In genomic region chr16:88259538-88259937, GRCh38 we compare ENCODE assay signal across 8 cellular contexts.
DNase-seq lines count a peak whose midpoint lies in the region; ATAC-seq and TF ChIP-seq lines count a peak whose summit lies in the region.
"Not testable (repeated sequence)": the region's sequence is repeated elsewhere in the genome, so short reads cannot be mapped to it uniquely, and the experiment has no call there.

No MANE protein-coding gene starts in this region.

- CTCF ChIA-PET in WTC11 (lab: Charles Lee), result not testable (repeated sequence)

- not testable (repeated sequence) for H3K27ac ChIP-seq in BLaER1; H9 (ENCODE audit: insufficient read length, low read depth, low read length); hepatocyte; suprapubic skin
- peak overlapping the region; percentile 70 for H3K27ac ChIP-seq in trophoblast cell (ENCODE audit: low read depth, low read length)

- H2BK12ac ChIP-seq in H9 (ENCODE audit: insufficient read length, low read depth, low read length), result not testable (repeated sequence)
- peak overlapping the region; percentile 52 for H2BK12ac ChIP-seq in trophoblast cell (ENCODE audit: low read length)

- not testable (repeated sequence) for TF ChIP-seq EP300 in suprapubic skin (IDR thresholded peaks at IDR 0.05)

- peak overlapping the region in 2 of 3 experiments; percentile 82 to 93; a peak in 4 of 7 replicates for H3K27ac Mint-ChIP-seq in H9
- not testable (repeated sequence) for H3K27ac Mint-ChIP-seq in WTC11; chondrocyte (ENCODE audit: unreplicated experiment); nephron progenitor cell

- not testable (repeated sequence) for H3K9ac ChIP-seq in BLaER1; H9 (ENCODE audit: extremely low read depth, insufficient read length, low read length); trophoblast cell (ENCODE audit: low read length)

- H3K27me3 Mint-ChIP-seq in H9 (ENCODE audit: low read depth) (peaks cover 26% of the 10 kb centered on the region), nephron progenitor cell (ENCODE audit: low read depth, poor library complexity) (peaks cover 35% of the 10 kb centered on the region)
- H3K27me3 Mint-ChIP-seq in WTC11 (ENCODE audit: low read depth); chondrocyte (ENCODE audit: low read depth): not testable (repeated sequence)

- not testable (repeated sequence) for H4K8ac ChIP-seq in H9 (replicated peaks; ENCODE audit: insufficient read length, low read depth, low read length)
- H4K8ac ChIP-seq in trophoblast cell (ENCODE audit: low read depth, low read length), result peak overlapping the region; percentile 66

- TF ChIP-seq POLR2A in suprapubic skin (IDR thresholded peaks at IDR 0.05), result not testable (repeated sequence)

- not testable (repeated sequence) for H2BK20ac ChIP-seq in H9 (ENCODE audit: low read depth, low read length, poor library complexity, severe bottlenecking)

- not testable (repeated sequence) for H3K23me2 ChIP-seq in H9 (ENCODE audit: insufficient read length, low read depth, low read length, poor library complexity, severe bottlenecking)

- H2BK15ac ChIP-seq in H9 (ENCODE audit: low read depth, low read length), result not testable (repeated sequence)

- peak overlapping the region; percentile 5 for H4K12ac ChIP-seq in trophoblast cell (ENCODE audit: low read depth, low read length)

- H3K27me3 ChIP-seq in BLaER1, result peaks cover 32% of the 10 kb centered on the region
- H3K27me3 ChIP-seq in H9 (ENCODE audit: insufficient read depth, low read length); hepatocyte; trophoblast cell (ENCODE audit: insufficient read depth, low read length); suprapubic skin: not testable (repeated sequence)

- H3K4me1 Mint-ChIP-seq in H9 (peaks cover 26 to 37% of the 10 kb centered on the region in 2 experiments), WTC11 (peaks cover 31% of the 10 kb centered on the region), chondrocyte (ENCODE audit: low read depth) (peaks cover 35% of the 10 kb centered on the region), nephron progenitor cell (peaks cover 40% of the 10 kb centered on the region)

- H3K36me3 Mint-ChIP-seq in H9 (ENCODE audit: insufficient read depth in 1 of 3, low read depth in 3 of 3), result peaks cover 3 to 20% (median 15%) of the 10 kb centered on the region in 3 experiments; a peak in 6 of 7 replicates
- peaks cover 19% of the 10 kb centered on the region for H3K36me3 Mint-ChIP-seq in WTC11
- not testable (repeated sequence) for H3K36me3 Mint-ChIP-seq in chondrocyte (ENCODE audit: low read depth); nephron progenitor cell (ENCODE audit: low read depth)

- H3K36me3 ChIP-seq in BLaER1; hepatocyte (replicated peaks; ENCODE audit: insufficient read depth, low read depth); trophoblast cell (ENCODE audit: control insufficient read depth in 1 of 2, insufficient read depth in 2 of 2, low read length in 2 of 2); suprapubic skin: not testable (repeated sequence)

- not testable (repeated sequence) for H3K4ac ChIP-seq in H9 (ENCODE audit: low read depth, low read length)
- H3K4ac ChIP-seq in trophoblast cell (ENCODE audit: low read depth, low read length), result peak overlapping the region; percentile 5

- not testable (repeated sequence) for H4K20me1 ChIP-seq in BLaER1; H9 (ENCODE audit: control insufficient read depth, insufficient read depth, insufficient read length); hepatocyte (ENCODE audit: insufficient read depth, poor library complexity, severe bottlenecking)

- H3K56ac ChIP-seq in H9 (ENCODE audit: insufficient read length, low read depth, low read length), result not testable (repeated sequence)

- not testable (repeated sequence) for H3K79me2 ChIP-seq in H9 (ENCODE audit: insufficient read depth, low read length); hepatocyte; trophoblast cell (ENCODE audit: control insufficient read depth, insufficient read depth, low read length, poor library complexity)

- not testable (repeated sequence) for H3T11ph ChIP-seq in H9 (ENCODE audit: low read length)

- not testable (repeated sequence) for H3K4me3 ChIP-seq in BLaER1; hepatocyte; trophoblast cell (ENCODE audit: low read depth, low read length)
- peak overlapping the region; percentile 16 for H3K4me3 ChIP-seq in suprapubic skin

- ATAC-seq in WTC11, result peak; percentile 29

- not testable (repeated sequence) for H3K9me2 ChIP-seq in hepatocyte (replicated peaks; ENCODE audit: insufficient read depth)

- H2BK120ac ChIP-seq in H9 (ENCODE audit: low read depth, low read length, poor library complexity, severe bottlenecking), result not testable (repeated sequence)
- peak overlapping the region; percentile 67 for H2BK120ac ChIP-seq in trophoblast cell (ENCODE audit: insufficient read depth, low read length, poor library complexity)

- not testable (repeated sequence) for H3K79me1 ChIP-seq in H9 (ENCODE audit: insufficient read depth, low read depth, low read length, poor library complexity, severe bottlenecking)
- peaks cover 21% of the 10 kb centered on the region for H3K79me1 ChIP-seq in trophoblast cell (ENCODE audit: low read length)

- H4K5ac ChIP-seq in H9 (ENCODE audit: insufficient read length, low read depth, low read length), result not testable (repeated sequence)

- TF ChIP-seq CTCF in H9 (conservative IDR thresholded peaks at IDR 0.05); WTC11 (IDR thresholded peaks at IDR 0.05); chondrocyte (IDR thresholded peaks at IDR 0.05); hepatocyte (IDR thresholded peaks at IDR 0.05; ENCODE audit: poor library complexity); nephron progenitor cell (IDR thresholded peaks at IDR 0.05); suprapubic skin (IDR thresholded peaks at IDR 0.05): not testable (repeated sequence)

- WGBS in H9 (ENCODE audit: extremely low coverage, insufficient read length, low lambda C conversion rate), result no CpG with 5 or more reads among the region's 10 CpGs
- 79% methylated on average over 10 of the region's 10 CpGs for WGBS in hepatocyte (ENCODE audit: low lambda C conversion rate, missing lambda C conversion rate)
- WGBS in trophoblast cell (ENCODE audit: extremely low coverage, insufficient coverage, insufficient read length), result no CpG with 5 or more reads among the region's 10 CpGs
- 55% methylated on average over 10 of the region's 10 CpGs for WGBS in suprapubic skin

- not testable (repeated sequence) for H3K14ac ChIP-seq in H9 (ENCODE audit: insufficient read depth, low read length)
- peak overlapping the region; percentile 76 for H3K14ac ChIP-seq in trophoblast cell (ENCODE audit: low read length)

- H3K4me1 ChIP-seq in BLaER1 (peaks cover 55% of the 10 kb centered on the region), hepatocyte (ENCODE audit: insufficient read depth) (peaks cover 25% of the 10 kb centered on the region), trophoblast cell (ENCODE audit: control insufficient read depth in 1 of 2, insufficient read depth in 2 of 2, low read length in 2 of 2) (peaks cover 17 to 25% of the 10 kb centered on the region in 2 experiments), suprapubic skin (peaks cover 22% of the 10 kb centered on the region)
- not testable (repeated sequence) for H3K4me1 ChIP-seq in H9 (ENCODE audit: insufficient read depth, low read length)

- H2BK5ac ChIP-seq in H9 (ENCODE audit: insufficient read length, low read length), result not testable (repeated sequence)
- H2BK5ac ChIP-seq in trophoblast cell (ENCODE audit: low read depth, low read length, poor library complexity), result peak overlapping the region; percentile 83

- not testable (repeated sequence) for H2AFZ ChIP-seq in H9 (ENCODE audit: low read length); hepatocyte
- peak overlapping the region; percentile 30 for H2AFZ ChIP-seq in trophoblast cell (ENCODE audit: insufficient read depth, low read length, poor library complexity)

- not testable (repeated sequence) for DNase-seq in H9; WTC11 (ENCODE audit: low spot score); hepatocyte (ENCODE audit: low spot score); nephron progenitor cell; trophoblast cell
- DNase-seq in chondrocyte (ENCODE audit: low spot score) (peak; percentile 52), suprapubic skin (ENCODE audit: low spot score in 2 of 2) (peak; percentile 33 to 53)

- H4K91ac ChIP-seq in H9 (ENCODE audit: insufficient read length, low read depth, low read length), result not testable (repeated sequence)
- H4K91ac ChIP-seq in trophoblast cell (ENCODE audit: low read depth, low read length), result peak overlapping the region; percentile 94

- POLR2A ChIA-PET in WTC11 (lab: Charles Lee), result not testable (repeated sequence)

- H3K4me2 ChIP-seq in BLaER1 (peak overlapping the region; percentile 78), hepatocyte (peak overlapping the region; percentile 44)
- H3K4me2 ChIP-seq in H9 (ENCODE audit: insufficient read depth, insufficient read length, low read length); trophoblast cell (ENCODE audit: low read length): not testable (repeated sequence)

- not testable (repeated sequence) for H3K18ac ChIP-seq in H9 (ENCODE audit: insufficient read length, low read depth, low read length); trophoblast cell (ENCODE audit: low read length)

- H3K9me3 Mint-ChIP-seq in H9 (peaks cover 17 to 19% of the 10 kb centered on the region in 2 experiments), WTC11 (peaks cover 27% of the 10 kb centered on the region), chondrocyte (ENCODE audit: low read depth) (peaks cover 19% of the 10 kb centered on the region), nephron progenitor cell (peaks cover 30% of the 10 kb centered on the region)

- peaks cover 18% of the 10 kb centered on the region for H3K9me3 ChIP-seq in BLaER1
- not testable (repeated sequence) for H3K9me3 ChIP-seq in H9 (ENCODE audit: control insufficient read depth, low read depth, low read length); hepatocyte (ENCODE audit: low read depth); trophoblast cell (ENCODE audit: insufficient read depth, low read depth, low read length); suprapubic skin

- H3K4me3 Mint-ChIP-seq in H9, result peak overlapping the region in 1 of 2 experiments; percentile 50; a peak in 2 of 5 replicates
- peak overlapping the region; percentile 31; the same call in 1 of the 2 replicates for H3K4me3 Mint-ChIP-seq in WTC11
- not testable (repeated sequence) for H3K4me3 Mint-ChIP-seq in chondrocyte (ENCODE audit: unreplicated experiment)
- H3K4me3 Mint-ChIP-seq in nephron progenitor cell, result peak overlapping the region; percentile 28

- H3K23ac ChIP-seq in H9 (ENCODE audit: insufficient read length, low read depth, low read length); trophoblast cell (ENCODE audit: low read length): not testable (repeated sequence)

- not testable (repeated sequence) for H2AK5ac ChIP-seq in H9 (ENCODE audit: insufficient read length, low read length)
- peak overlapping the region; percentile 49 for H2AK5ac ChIP-seq in trophoblast cell (ENCODE audit: low read length)
